Comparison of ENCODE assay signal across 1 cellular context in the genomic region with DNA sequence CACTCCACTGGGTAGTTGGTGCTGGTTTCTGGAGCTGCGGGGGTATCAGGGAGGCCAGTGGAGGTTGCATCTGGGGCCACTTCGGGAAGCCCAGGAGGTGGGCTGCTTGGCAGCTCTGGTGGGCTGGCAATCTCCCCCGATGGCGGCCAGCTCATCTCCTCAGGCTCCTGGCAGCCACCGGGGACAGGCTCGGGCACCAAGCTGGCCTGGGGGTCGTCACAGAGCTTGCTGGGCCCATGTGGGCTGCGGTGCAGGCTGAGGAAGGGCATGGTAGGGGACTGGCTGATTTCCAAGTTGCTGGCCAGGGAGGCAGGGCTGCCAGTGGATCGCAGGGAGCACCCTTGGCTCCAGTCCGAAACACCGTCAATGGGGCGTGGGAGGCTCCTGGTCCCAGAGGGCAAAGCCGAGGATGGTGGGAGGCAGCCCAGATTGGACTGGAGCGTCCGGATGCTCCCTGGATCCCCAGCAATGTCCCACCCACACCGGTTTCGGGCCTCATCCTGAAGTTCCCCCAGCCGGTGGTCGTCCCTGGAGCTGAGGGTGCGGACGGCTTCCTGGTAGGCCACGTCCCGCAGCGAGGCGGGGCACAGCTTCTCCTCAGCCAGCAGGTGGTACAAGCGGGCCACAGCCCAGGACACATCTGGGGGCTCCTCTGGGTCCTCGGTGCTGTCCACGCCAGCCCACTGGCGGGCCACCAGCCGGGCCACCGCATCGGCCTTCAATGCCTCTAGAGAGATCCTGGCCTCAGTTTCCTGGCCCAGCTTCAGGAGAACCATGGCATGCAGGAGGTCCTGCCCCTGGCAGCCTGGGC.
TF ChIP-seq lines count a peak whose summit lies in the region.

No MANE protein-coding gene starts in this region.

TF ChIP-seq in WTC11, 78 proteins besides CTCF, POLR2A, EP300 and RAD21:
- TF ChIP-seq, protein P1, sequence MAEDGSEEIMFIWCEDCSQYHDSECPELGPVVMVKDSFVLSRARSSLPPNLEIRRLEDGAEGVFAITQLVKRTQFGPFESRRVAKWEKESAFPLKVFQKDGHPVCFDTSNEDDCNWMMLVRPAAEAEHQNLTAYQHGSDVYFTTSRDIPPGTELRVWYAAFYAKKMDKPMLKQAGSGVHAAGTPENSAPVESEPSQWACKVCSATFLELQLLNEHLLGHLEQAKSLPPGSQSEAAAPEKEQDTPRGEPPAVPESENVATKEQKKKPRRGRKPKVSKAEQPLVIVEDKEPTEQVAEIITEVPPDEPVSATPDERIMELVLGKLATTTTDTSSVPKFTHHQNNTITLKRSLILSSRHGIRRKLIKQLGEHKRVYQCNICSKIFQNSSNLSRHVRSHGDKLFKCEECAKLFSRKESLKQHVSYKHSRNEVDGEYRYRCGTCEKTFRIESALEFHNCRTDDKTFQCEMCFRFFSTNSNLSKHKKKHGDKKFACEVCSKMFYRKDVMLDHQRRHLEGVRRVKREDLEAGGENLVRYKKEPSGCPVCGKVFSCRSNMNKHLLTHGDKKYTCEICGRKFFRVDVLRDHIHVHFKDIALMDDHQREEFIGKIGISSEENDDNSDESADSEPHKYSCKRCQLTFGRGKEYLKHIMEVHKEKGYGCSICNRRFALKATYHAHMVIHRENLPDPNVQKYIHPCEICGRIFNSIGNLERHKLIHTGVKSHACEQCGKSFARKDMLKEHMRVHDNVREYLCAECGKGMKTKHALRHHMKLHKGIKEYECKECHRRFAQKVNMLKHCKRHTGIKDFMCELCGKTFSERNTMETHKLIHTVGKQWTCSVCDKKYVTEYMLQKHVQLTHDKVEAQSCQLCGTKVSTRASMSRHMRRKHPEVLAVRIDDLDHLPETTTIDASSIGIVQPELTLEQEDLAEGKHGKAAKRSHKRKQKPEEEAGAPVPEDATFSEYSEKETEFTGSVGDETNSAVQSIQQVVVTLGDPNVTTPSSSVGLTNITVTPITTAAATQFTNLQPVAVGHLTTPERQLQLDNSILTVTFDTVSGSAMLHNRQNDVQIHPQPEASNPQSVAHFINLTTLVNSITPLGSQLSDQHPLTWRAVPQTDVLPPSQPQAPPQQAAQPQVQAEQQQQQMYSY (CRISPR knock-in tag; IDR thresholded peaks at IDR 0.05): no peak
- TF ChIP-seq ZNF423 (CRISPR knock-in tag; IDR thresholded peaks at IDR 0.05) (no peak), NR1H2 (CRISPR knock-in tag; IDR thresholded peaks at IDR 0.05) (no peak), ZNF671 (CRISPR knock-in tag; IDR thresholded peaks at IDR 0.05) (no peak), GTF2I (CRISPR knock-in tag; conservative IDR thresholded peaks at IDR 0.05) (no peak), NR2C2 (CRISPR knock-in tag; IDR thresholded peaks at IDR 0.05) (no peak), PRRX2 (CRISPR knock-in tag; IDR thresholded peaks at IDR 0.05) (no peak), SOX15 (CRISPR knock-in tag; IDR thresholded peaks at IDR 0.05) (no peak), RELA (CRISPR knock-in tag; IDR thresholded peaks at IDR 0.05; ENCODE audit: borderline replicate concordance) (no peak), MXD4 (CRISPR knock-in tag; IDR thresholded peaks at IDR 0.05; ENCODE audit: borderline replicate concordance) (no peak)
- TF ChIP-seq, protein P2, sequence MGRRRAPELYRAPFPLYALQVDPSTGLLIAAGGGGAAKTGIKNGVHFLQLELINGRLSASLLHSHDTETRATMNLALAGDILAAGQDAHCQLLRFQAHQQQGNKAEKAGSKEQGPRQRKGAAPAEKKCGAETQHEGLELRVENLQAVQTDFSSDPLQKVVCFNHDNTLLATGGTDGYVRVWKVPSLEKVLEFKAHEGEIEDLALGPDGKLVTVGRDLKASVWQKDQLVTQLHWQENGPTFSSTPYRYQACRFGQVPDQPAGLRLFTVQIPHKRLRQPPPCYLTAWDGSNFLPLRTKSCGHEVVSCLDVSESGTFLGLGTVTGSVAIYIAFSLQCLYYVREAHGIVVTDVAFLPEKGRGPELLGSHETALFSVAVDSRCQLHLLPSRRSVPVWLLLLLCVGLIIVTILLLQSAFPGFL (CRISPR knock-in tag; IDR thresholded peaks at IDR 0.05; ENCODE audit: borderline replicate concordance): no peak
- TF ChIP-seq, protein P3, sequence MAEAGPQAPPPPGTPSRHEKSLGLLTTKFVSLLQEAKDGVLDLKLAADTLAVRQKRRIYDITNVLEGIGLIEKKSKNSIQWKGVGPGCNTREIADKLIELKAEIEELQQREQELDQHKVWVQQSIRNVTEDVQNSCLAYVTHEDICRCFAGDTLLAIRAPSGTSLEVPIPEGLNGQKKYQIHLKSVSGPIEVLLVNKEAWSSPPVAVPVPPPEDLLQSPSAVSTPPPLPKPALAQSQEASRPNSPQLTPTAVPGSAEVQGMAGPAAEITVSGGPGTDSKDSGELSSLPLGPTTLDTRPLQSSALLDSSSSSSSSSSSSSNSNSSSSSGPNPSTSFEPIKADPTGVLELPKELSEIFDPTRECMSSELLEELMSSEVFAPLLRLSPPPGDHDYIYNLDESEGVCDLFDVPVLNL (CRISPR knock-in tag; IDR thresholded peaks at IDR 0.05; ENCODE audit: borderline replicate concordance, low read depth): no peak
- TF ChIP-seq, protein P4, sequence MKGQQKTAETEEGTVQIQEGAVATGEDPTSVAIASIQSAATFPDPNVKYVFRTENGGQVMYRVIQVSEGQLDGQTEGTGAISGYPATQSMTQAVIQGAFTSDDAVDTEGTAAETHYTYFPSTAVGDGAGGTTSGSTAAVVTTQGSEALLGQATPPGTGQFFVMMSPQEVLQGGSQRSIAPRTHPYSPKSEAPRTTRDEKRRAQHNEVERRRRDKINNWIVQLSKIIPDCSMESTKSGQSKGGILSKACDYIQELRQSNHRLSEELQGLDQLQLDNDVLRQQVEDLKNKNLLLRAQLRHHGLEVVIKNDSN (CRISPR knock-in tag; IDR thresholded peaks at IDR 0.05): no peak
- TF ChIP-seq, protein P5, sequence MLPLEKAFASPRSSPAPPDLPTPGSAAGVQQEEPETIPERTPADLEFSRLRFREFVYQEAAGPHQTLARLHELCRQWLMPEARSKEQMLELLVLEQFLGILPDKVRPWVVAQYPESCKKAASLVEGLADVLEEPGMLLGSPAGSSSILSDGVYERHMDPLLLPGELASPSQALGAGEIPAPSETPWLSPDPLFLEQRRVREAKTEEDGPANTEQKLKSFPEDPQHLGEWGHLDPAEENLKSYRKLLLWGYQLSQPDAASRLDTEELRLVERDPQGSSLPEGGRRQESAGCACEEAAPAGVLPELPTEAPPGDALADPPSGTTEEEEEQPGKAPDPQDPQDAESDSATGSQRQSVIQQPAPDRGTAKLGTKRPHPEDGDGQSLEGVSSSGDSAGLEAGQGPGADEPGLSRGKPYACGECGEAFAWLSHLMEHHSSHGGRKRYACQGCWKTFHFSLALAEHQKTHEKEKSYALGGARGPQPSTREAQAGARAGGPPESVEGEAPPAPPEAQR (CRISPR knock-in tag; IDR thresholded peaks at IDR 0.05): no peak
- TF ChIP-seq, protein P6, sequence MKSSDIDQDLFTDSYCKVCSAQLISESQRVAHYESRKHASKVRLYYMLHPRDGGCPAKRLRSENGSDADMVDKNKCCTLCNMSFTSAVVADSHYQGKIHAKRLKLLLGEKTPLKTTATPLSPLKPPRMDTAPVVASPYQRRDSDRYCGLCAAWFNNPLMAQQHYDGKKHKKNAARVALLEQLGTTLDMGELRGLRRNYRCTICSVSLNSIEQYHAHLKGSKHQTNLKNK (CRISPR knock-in tag; IDR thresholded peaks at IDR 0.05): no peak
- TF ChIP-seq, protein P7, sequence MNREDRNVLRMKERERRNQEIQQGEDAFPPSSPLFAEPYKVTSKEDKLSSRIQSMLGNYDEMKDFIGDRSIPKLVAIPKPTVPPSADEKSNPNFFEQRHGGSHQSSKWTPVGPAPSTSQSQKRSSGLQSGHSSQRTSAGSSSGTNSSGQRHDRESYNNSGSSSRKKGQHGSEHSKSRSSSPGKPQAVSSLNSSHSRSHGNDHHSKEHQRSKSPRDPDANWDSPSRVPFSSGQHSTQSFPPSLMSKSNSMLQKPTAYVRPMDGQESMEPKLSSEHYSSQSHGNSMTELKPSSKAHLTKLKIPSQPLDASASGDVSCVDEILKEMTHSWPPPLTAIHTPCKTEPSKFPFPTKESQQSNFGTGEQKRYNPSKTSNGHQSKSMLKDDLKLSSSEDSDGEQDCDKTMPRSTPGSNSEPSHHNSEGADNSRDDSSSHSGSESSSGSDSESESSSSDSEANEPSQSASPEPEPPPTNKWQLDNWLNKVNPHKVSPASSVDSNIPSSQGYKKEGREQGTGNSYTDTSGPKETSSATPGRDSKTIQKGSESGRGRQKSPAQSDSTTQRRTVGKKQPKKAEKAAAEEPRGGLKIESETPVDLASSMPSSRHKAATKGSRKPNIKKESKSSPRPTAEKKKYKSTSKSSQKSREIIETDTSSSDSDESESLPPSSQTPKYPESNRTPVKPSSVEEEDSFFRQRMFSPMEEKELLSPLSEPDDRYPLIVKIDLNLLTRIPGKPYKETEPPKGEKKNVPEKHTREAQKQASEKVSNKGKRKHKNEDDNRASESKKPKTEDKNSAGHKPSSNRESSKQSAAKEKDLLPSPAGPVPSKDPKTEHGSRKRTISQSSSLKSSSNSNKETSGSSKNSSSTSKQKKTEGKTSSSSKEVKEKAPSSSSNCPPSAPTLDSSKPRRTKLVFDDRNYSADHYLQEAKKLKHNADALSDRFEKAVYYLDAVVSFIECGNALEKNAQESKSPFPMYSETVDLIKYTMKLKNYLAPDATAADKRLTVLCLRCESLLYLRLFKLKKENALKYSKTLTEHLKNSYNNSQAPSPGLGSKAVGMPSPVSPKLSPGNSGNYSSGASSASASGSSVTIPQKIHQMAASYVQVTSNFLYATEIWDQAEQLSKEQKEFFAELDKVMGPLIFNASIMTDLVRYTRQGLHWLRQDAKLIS (CRISPR knock-in tag; IDR thresholded peaks at IDR 0.05; ENCODE audit: borderline replicate concordance): no peak
TF ChIP-seq in WTC11: peak in this region for 0.
